1 cellular context compared by ENCODE assay signal in genomic region chr5:139137703-139138102, GRCh38.
TF ChIP-seq lines count a peak whose summit lies in the region.

No MANE protein-coding gene starts in this region.

TF ChIP-seq in liver, 16 proteins besides CTCF, POLR2A, EP300 and RAD21 (continued from another document):
- TF ChIP-seq REST (IDR thresholded peaks at IDR 0.05) = no peak
- no peak for TF ChIP-seq FOXA1 (IDR thresholded peaks at IDR 0.05)
